In the genomic region with DNA sequence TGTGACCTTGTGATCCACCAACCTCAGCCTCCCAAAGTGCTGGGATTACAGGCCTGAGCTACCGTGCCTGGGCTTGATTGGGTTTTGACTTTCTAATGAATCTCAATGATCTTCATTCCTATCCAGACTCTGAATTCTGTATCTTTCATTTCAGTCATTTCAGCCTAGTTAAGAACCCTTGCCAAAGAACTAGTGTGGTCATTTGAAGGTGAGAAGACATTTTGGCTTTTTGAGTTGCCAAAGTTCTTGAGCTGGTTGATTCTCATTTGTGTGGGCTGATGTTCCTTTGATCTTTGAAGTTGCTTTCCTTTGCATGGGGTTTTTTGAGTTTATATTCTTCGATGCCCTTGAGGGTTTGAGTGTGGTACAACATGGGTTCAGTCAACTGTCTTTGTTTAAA, we compare ENCODE assay signal across 28 cellular contexts. TPM values are rescaled to one million over a fixed set of nuclear protein-coding genes. Genes with fewer than 3 reads are reported as not detected.
"Had no signal": no experiment of that assay in that cellular context is flagged by ENCODE, and none has a peak within 500 bp of the region (broad histone marks: within the 10 kb centered on the region; RNA-seq: fewer than 3 reads in every experiment).

No MANE protein-coding gene starts in this region.

- H3K27me3 ChIP-seq: cardiac muscle cell, Peyer's patch, SJSA1 had no signal

- H3K9me3 ChIP-seq: Peyer's patch, SK-N-SH had no signal

- H3K9me2 ChIP-seq: SK-N-SH had no signal

- H3K4me3 ChIP-seq: cardiac muscle cell, Peyer's patch, SJSA1 had no signal

- H3K27ac Mint-ChIP-seq: activated naive CD4-positive, alpha-beta T cell treated with anti-CD3 and anti-CD28 coated beads for 36 hours; IgD-negative memory B cell had no signal

- H3K36me3 ChIP-seq: cardiac muscle cell, Peyer's patch, SJSA1 had no signal

- H3K9ac ChIP-seq: SK-N-SH had no signal

- H3K4me3 Mint-ChIP-seq: activated naive CD4-positive, alpha-beta T cell treated with anti-CD3 and anti-CD28 coated beads for 36 hours; activated T-cell treated with anti-CD3 and anti-CD28 coated beads, Interleukin-2, amount 50 U/mL, for 4 hours; activated T-helper 1 cell treated with anti-CD3 and anti-CD28 coated beads, Interleukin-12 subunit alpha, Interleukin-12 subunit beta, Interleukin-2, Interleukin-4 antibody, amounts not matched to agents 30 ng/mL and 10 ng/mL and 1 ng/mL, durations not matched to agents 14 hours and 24 hours and 36 hours had no signal

- H3K27ac ChIP-seq: cardiac muscle cell, Peyer's patch, SJSA1 had no signal

- ATAC-seq: PC-3 had no signal

- DNase-seq: activated gamma-delta T cell treated with Interleukin-2 at 50 U/mL for 16 hours; activated naive CD4-positive, alpha-beta T cell treated with anti-CD3 and anti-CD28 coated beads for 36 hours; activated T-cell treated with anti-CD3 and anti-CD28 coated beads for 4 hours; activated T-cell treated with anti-CD3 and anti-CD28 coated beads, Interleukin-2, amount 50 U/mL, for 4 hours; amniotic stem cell; aorta; Karpas-422; KBM-7; NCI-H1092; NCI-H146; NCI-H187; NCI-H2029 treated with DMSO at 0.1 percent for 48 hours; NCI-H2171 treated with DMSO at 0.1 percent for 48 hours; NCI-H2227 treated with DMSO at 0.1 percent for 48 hours; NCI-H446; NCI-H510A treated with DMSO at 0.1 percent for 48 hours; PC-3; Peyer's patch; RPMI8226; SHP77 treated with DMSO at 0.1 percent for 48 hours; SK-N-SH; T1000 had no signal

- H3K4me1 ChIP-seq: Peyer's patch had no signal

- H3K4me2 ChIP-seq: SK-N-SH had no signal

- H3K9me3 Mint-ChIP-seq: activated naive CD4-positive, alpha-beta T cell treated with anti-CD3 and anti-CD28 coated beads for 36 hours; activated T-cell treated with anti-CD3 and anti-CD28 coated beads, Interleukin-2, amount 50 U/mL, for 4 hours had no signal

RNA-seq across cellular contexts. Expression of a gene that starts 30.6 kb away (rescaled TPM):
- total RNA-seq: activated naive CD4-positive, alpha-beta T cell treated with anti-CD3 and anti-CD28 coated beads for 36 hours; activated naive CD4-positive, alpha-beta T cell treated with anti-CD3 and anti-CD28 coated beads, Interleukin-2, amount 50 U/mL, for 72 hours; activated T-cell treated with anti-CD3 and anti-CD28 coated beads, Interleukin-2, amount 50 U/mL, for 4 hours; activated T-helper 1 cell treated with anti-CD3 and anti-CD28 coated beads, Interleukin-12 subunit alpha, Interleukin-12 subunit beta, Interleukin-2, Interleukin-4 antibody, amounts not matched to agents 30 ng/mL and 10 ng/mL and 1 ng/mL, durations not matched to agents 14 hours and 24 hours and 36 hours; aorta; cardiac muscle cell; MCF 10A; PC-3; Peyer's patch had no signal
